Comparison of ENCODE assay signal across 16 cellular contexts in genomic region chr4:81032174-81032551, GRCh38. TPM values are rescaled to one million over a fixed set of nuclear protein-coding genes. Genes with fewer than 3 reads are reported as not detected.
DNase-seq lines count a peak whose midpoint lies in the region; TF ChIP-seq lines count a peak whose summit lies in the region.
"Had no signal": no experiment of that assay in that cellular context is flagged by ENCODE, and none has a peak within 500 bp of the region (broad histone marks: within the 10 kb centered on the region; RNA-seq: fewer than 3 reads in every experiment).

No MANE protein-coding gene starts in this region.

- H3K27me3 ChIP-seq in iPS-20b (ENCODE audit: insufficient read depth, low read length) (peaks cover 74% of the 10 kb centered on the region), SK-N-SH (ENCODE audit: insufficient read depth) (peaks cover 52% of the 10 kb centered on the region)

- CTCF ChIA-PET in OCI-LY7 (lab: Charles Lee; ENCODE audit: unreplicated experiment) = interaction anchor here (1.1 to 3.1 kb wide), 3 partner anchors 42 to 419 kb away, joined by 3 to 19 read pairs (median 4); no protein-coding TSS in a partner anchor
- CTCF ChIA-PET in SK-N-SH (lab: Yijun Ruan, JAX) = interaction anchor here (1.2 to 2.9 kb wide), 2 partner anchors 7 to 670 kb away, joined by 4 to 19 read pairs; no protein-coding TSS in a partner anchor
- CTCF ChIA-PET in MCF 10A (lab: Yijun Ruan, JAX) = interaction anchor here (0.6 to 4.3 kb wide), 3 partner anchors 11 to 666 kb away, joined by 3 to 26 read pairs (median 4); no protein-coding TSS in a partner anchor

- H3K4me1 ChIP-seq in OCI-LY7 (ENCODE audit: insufficient read depth, low read length, poor library complexity, severe bottlenecking) (peaks cover 55% of the 10 kb centered on the region), iPS-20b (ENCODE audit: insufficient read depth, low read length) (peaks cover 4% of the 10 kb centered on the region; the same call in 1 of the 2 replicates), SK-N-SH (ENCODE audit: control insufficient read depth in 1 of 2, insufficient read depth in 2 of 2, low read depth in 1 of 2, low read length in 1 of 2) (no peaks in the 10 kb centered on the region)

- no peak overlapping the region for H3K4me3 Mint-ChIP-seq in MCF 10A (ENCODE audit: unreplicated experiment)

- POLR2A ChIA-PET in OCI-LY7 (lab: Charles Lee) (interaction anchor here (0.6 to 16.6 kb wide), 22 partner anchors 7 to 1871 kb away, joined by 3 to 358 read pairs (median 6); no protein-coding TSS in a partner anchor), SK-N-SH (lab: Yijun Ruan, JAX) (no interaction called here), MCF 10A (lab: Yijun Ruan, JAX) (no interaction called here)

- H2AFZ ChIP-seq in OCI-LY7 (ENCODE audit: low read length) = no peak overlapping the region; the same call in 1 of the 2 replicates
- no peak overlapping the region for H2AFZ ChIP-seq in SK-N-SH (ENCODE audit: low read depth)

- H3K9me2 ChIP-seq in OCI-LY7 (ENCODE audit: insufficient read depth, low read length) (no peaks in the 10 kb centered on the region), SK-N-SH (no peaks in the 10 kb centered on the region)

- no peaks in the 10 kb centered on the region for H3F3A ChIP-seq in SK-N-SH (replicated peaks; ENCODE audit: insufficient read depth)

- H3K4me3 ChIP-seq in OCI-LY7 (ENCODE audit: low read depth, low read length, poor library complexity, severe bottlenecking) (peak overlapping the region; percentile 79), iPS-20b (ENCODE audit: low read length) (peak overlapping the region; percentile 72), SK-N-SH (ENCODE audit: low read depth in 2 of 2, low read length in 1 of 2) (no peak overlapping the region)

- peaks cover 4% of the 10 kb centered on the region for H3K9me3 Mint-ChIP-seq in MCF 10A (ENCODE audit: unreplicated experiment)
- H3K9me3 Mint-ChIP-seq: activated CD4-positive, alpha-beta memory T cell treated with anti-CD3 and anti-CD28 coated beads for 36 hours; naive thymus-derived CD4-positive, alpha-beta T cell had no signal

- intact Hi-C loops in OCI-LY7 (cut with micrococcal nuclease; ENCODE audit: unreplicated experiment) = loop anchor here (1.0 kb wide), 1 partner anchor 157 kb away; no protein-coding TSS in a partner anchor
- intact Hi-C loops in MCF 10A (cut with micrococcal nuclease) = no loop called here

- BruUV-seq in OCI-LY7 (replicated peaks; lab: Mats Ljungman, UMichigan) (no TSS peak), MCF 10A (replicated peaks; lab: Mats Ljungman, UMichigan) (no TSS peak)

- H3K4me2 ChIP-seq in OCI-LY7 (ENCODE audit: low read length) (peak overlapping the region; percentile 97), SK-N-SH (no peak overlapping the region)

- WGBS in SK-N-SH (ENCODE audit: low lambda C conversion rate) = 0% methylated on average over 3 of the region's 3 CpGs

- H3K36me3 ChIP-seq in OCI-LY7 (ENCODE audit: insufficient read depth, low read length) = peaks cover 65% of the 10 kb centered on the region
- H3K36me3 ChIP-seq in iPS-20b (ENCODE audit: insufficient read depth, low read depth, low read length) = no peaks in the 10 kb centered on the region
- H3K36me3 ChIP-seq in SK-N-SH (replicated peaks in 1 of 2; ENCODE audit: control insufficient read depth in 1 of 2, insufficient read depth in 2 of 2, low read length in 1 of 2) = no peaks in the 10 kb centered on the region

- no peak for TF ChIP-seq RAD21 in SK-N-SH (IDR thresholded peaks at IDR 0.05; ENCODE audit: low read length)

- H3K36me3 Mint-ChIP-seq in MCF 10A (ENCODE audit: insufficient read depth, unreplicated experiment) = no peaks in the 10 kb centered on the region
- H3K36me3 Mint-ChIP-seq: activated CD4-positive, alpha-beta memory T cell treated with anti-CD3 and anti-CD28 coated beads for 36 hours; naive thymus-derived CD4-positive, alpha-beta T cell had no signal

- H3K4me1 Mint-ChIP-seq in MCF 10A (ENCODE audit: insufficient read depth, unreplicated experiment) = peaks cover 9% of the 10 kb centered on the region

- H3K27me3 Mint-ChIP-seq in MCF 10A (ENCODE audit: insufficient read depth, unreplicated experiment) = no peaks in the 10 kb centered on the region

- H3K9me3 ChIP-seq in OCI-LY7 (ENCODE audit: low read length) = no peaks in the 10 kb centered on the region
- no peaks in the 10 kb centered on the region for H3K9me3 ChIP-seq in iPS-20b (ENCODE audit: insufficient read depth, low read depth, low read length)
- no peaks in the 10 kb centered on the region for H3K9me3 ChIP-seq in SK-N-SH

- peak overlapping the region; percentile 92 for H3K27ac ChIP-seq in OCI-LY7 (ENCODE audit: low read depth, low read length, poor library complexity, severe bottlenecking)
- no peak overlapping the region for H3K27ac ChIP-seq in iPS-20b (ENCODE audit: low read length)
- H3K27ac ChIP-seq in SK-N-SH (ENCODE audit: low read depth in 2 of 2, low read length in 1 of 2) = no peak overlapping the region

- H3K27ac Mint-ChIP-seq in MCF 10A (ENCODE audit: low read depth, unreplicated experiment) = no peak overlapping the region
- H3K27ac Mint-ChIP-seq: activated CD4-positive, alpha-beta memory T cell treated with anti-CD3 and anti-CD28 coated beads for 36 hours; naive thymus-derived CD4-positive, alpha-beta T cell had no signal

- peak; percentile 13 for DNase-seq in DMS79 treated with DMSO at 0.1 percent for 48 hours (lab: John Stamatoyannopoulos, UW)
- DNase-seq in DMS79 (lab: John Stamatoyannopoulos, UW) = no peak
- peak; percentile 53 for DNase-seq in OCI-LY7 (ENCODE audit: low spot score)
- DNase-seq in retina = peak; percentile 21
- DNase-seq in SK-N-SH = no peak
- DNase-seq in MCF 10A (ENCODE audit: unreplicated experiment) = no peak
- no peak for DNase-seq in NCI-H1092 treated with DMSO at 0.1 percent for 48 hours (lab: John Stamatoyannopoulos, UW)
- DNase-seq: activated CD4-positive, alpha-beta memory T cell treated with anti-CD3 and anti-CD28 coated beads for 36 hours; effector CD4-positive, alpha-beta T cell; kidney; naive thymus-derived CD4-positive, alpha-beta T cell; NCI-H524 treated with DMSO at 0.1 percent for 48 hours; Right ventricle myocardium superior had no signal

- TF ChIP-seq CTCF in OCI-LY7 (conservative IDR thresholded peaks at IDR 0.05; ENCODE audit: low read length) (no peak), SK-N-SH (IDR thresholded peaks at IDR 0.05) (no peak), MCF 10A (IDR thresholded peaks at IDR 0.05; ENCODE audit: unreplicated experiment) (no peak)

- H4K20me1 ChIP-seq in OCI-LY7 (ENCODE audit: insufficient read depth, low read length) = no peaks in the 10 kb centered on the region
- no peaks in the 10 kb centered on the region for H4K20me1 ChIP-seq in SK-N-SH (ENCODE audit: insufficient read depth)

- H3K9ac ChIP-seq in iPS-20b (ENCODE audit: low read depth, low read length) (no peak overlapping the region), SK-N-SH (no peak overlapping the region)

- H3K79me2 ChIP-seq in OCI-LY7 (ENCODE audit: insufficient read depth, low read depth, low read length) (peaks cover 89% of the 10 kb centered on the region), SK-N-SH (ENCODE audit: insufficient read depth) (no peaks in the 10 kb centered on the region)

- no peak for TF ChIP-seq EP300 in SK-N-SH (IDR thresholded peaks at IDR 0.05; ENCODE audit: borderline replicate concordance in 1 of 2, low read depth in 1 of 2, low read length in 1 of 2)

TF ChIP-seq in SK-N-SH, 30 proteins besides CTCF, POLR2A, EP300 and RAD21:
- TF ChIP-seq TEAD4 (IDR thresholded peaks at IDR 0.05; ENCODE audit: borderline replicate concordance, insufficient read depth) (no peak), GABPA (IDR thresholded peaks at IDR 0.05; ENCODE audit: low read depth) (no peak), RCOR1 (IDR thresholded peaks at IDR 0.05; ENCODE audit: low read length) (no peak), RXRA (IDR thresholded peaks at IDR 0.05; ENCODE audit: borderline replicate concordance, low read depth) (no peak), SMC3 (IDR thresholded peaks at IDR 0.05; ENCODE audit: low read depth, low read length) (no peak), FOSL2 (IDR thresholded peaks at IDR 0.05; ENCODE audit: borderline replicate concordance, low read depth) (no peak), POLR2AphosphoS5 (IDR thresholded peaks at IDR 0.05; ENCODE audit: low read depth, low read length) (no peak)
- TF ChIP-seq, protein P1, sequence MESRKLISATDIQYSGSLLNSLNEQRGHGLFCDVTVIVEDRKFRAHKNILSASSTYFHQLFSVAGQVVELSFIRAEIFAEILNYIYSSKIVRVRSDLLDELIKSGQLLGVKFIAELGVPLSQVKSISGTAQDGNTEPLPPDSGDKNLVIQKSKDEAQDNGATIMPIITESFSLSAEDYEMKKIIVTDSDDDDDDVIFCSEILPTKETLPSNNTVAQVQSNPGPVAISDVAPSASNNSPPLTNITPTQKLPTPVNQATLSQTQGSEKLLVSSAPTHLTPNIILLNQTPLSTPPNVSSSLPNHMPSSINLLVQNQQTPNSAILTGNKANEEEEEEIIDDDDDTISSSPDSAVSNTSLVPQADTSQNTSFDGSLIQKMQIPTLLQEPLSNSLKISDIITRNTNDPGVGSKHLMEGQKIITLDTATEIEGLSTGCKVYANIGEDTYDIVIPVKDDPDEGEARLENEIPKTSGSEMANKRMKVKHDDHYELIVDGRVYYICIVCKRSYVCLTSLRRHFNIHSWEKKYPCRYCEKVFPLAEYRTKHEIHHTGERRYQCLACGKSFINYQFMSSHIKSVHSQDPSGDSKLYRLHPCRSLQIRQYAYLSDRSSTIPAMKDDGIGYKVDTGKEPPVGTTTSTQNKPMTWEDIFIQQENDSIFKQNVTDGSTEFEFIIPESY (IDR thresholded peaks at IDR 0.05; ENCODE audit: borderline replicate concordance, low read depth) = no peak

RNA-seq across cellular contexts. Expression of gene BMP3, which starts 1.7 kb away (rescaled TPM):
- 40.6 and 45.8 TPM in 2 replicates for total RNA-seq in OCI-LY7 (2014; rRNA removed; shearing (Covaris generic))
- total RNA-seq in OCI-LY7 (2022) (55.0 and 55.9 TPM in 2 replicates), MCF 10A (2022) (not detected in 2 replicates)
- polyA plus RNA-seq in SK-N-SH (2012; rRNA removed) = 0.12 and 0.13 TPM in 2 replicates
- 0.04 and 0.08 TPM in 2 replicates for polyA plus RNA-seq in SK-N-SH (2012; cell fraction: cytosol; rRNA removed)
- polyA plus RNA-seq in SK-N-SH (2012; cell fraction: nucleus; rRNA removed) = 0.29 and 0.74 TPM in 2 replicates
- total RNA-seq: A172; activated CD4-positive, alpha-beta memory T cell treated with anti-CD3 and anti-CD28 coated beads for 36 hours; M059J; naive thymus-derived CD4-positive, alpha-beta T cell; Right ventricle myocardium superior had no signal
- polyA plus RNA-seq: naive thymus-derived CD4-positive, alpha-beta T cell had no signal

Comparison
In these comparisons a context has a peak if more than half of its experiments do, and no peak if none do; other contexts are left out.
1. DNase-seq: peak in DMS79 treated with DMSO at 0.1 percent for 48 hours (single experiment), OCI-LY7 (single experiment) and retina (single experiment); none in DMS79 (single experiment), SK-N-SH (single experiment), MCF 10A (single experiment) and NCI-H1092 treated with DMSO at 0.1 percent for 48 hours (single experiment).
2. H3K4me3 ChIP-seq: peak in OCI-LY7 (single experiment) and iPS-20b (single experiment); none in SK-N-SH (0 of 2).
3. RNA of gene BMP3, which starts 1.7 kb away (total RNA-seq): 40.6 to 55.9 TPM in OCI-LY7; not detected in MCF 10A; every median in the first group is over 10 times any median in the second.